30 cellular contexts compared by ENCODE assay signal in genomic region chr12:123497065-123497464, GRCh38.
"Had no signal": no experiment of that assay in that cellular context is flagged by ENCODE, and none has a peak within 500 bp of the region (broad histone marks: within the 10 kb centered on the region; RNA-seq: fewer than 3 reads in every experiment).

No MANE protein-coding gene starts in this region.

- H3K4me3 ChIP-seq: ascending aorta, breast epithelium, cardiac muscle cell, colonic mucosa, heart left ventricle had no signal

- H3K27ac Mint-ChIP-seq: activated CD4-positive, alpha-beta memory T cell treated with anti-CD3 and anti-CD28 coated beads for 36 hours; activated CD4-positive, alpha-beta T cell treated with anti-CD3 and anti-CD28 coated beads for 36 hours; activated CD4-positive, alpha-beta T cell treated with anti-CD3 and anti-CD28 coated beads, Interleukin-2, amount 10 ng/mL, durations not matched to agents 24 days and 14 days; activated CD8-positive, alpha-beta memory T cell treated with anti-CD3 and anti-CD28 coated beads, Interleukin-2, amount 10 ng/mL, durations not matched to agents 7 days and 5 days; activated naive CD4-positive, alpha-beta T cell treated with anti-CD3 and anti-CD28 coated beads, Interleukin-2, amount 10 ng/mL, durations not matched to agents 7 days and 5 days; activated naive CD4-positive, alpha-beta T cell treated with anti-CD3 and anti-CD28 coated beads, Interleukin-2, amount 50 U/mL, for 72 hours; activated naive CD8-positive, alpha-beta T cell treated with anti-CD3 and anti-CD28 coated beads, Interleukin-2, amount 10 ng/mL, durations not matched to agents 7 days and 5 days; activated T-cell treated with anti-CD3 and anti-CD28 coated beads, Interleukin-2, amount 50 U/mL, for 72 hours; T-helper 17 cell; T-helper 2 cell treated with Interferon-gamma antibody and Interleukin-4, amounts not matched to agents 5 μg/mL and 100 μg/mL, for 36 hours had no signal

- H3K36me3 ChIP-seq: breast epithelium, colonic mucosa had no signal

- H3K27me3 ChIP-seq: ascending aorta, breast epithelium, cardiac muscle cell, colonic mucosa, heart left ventricle had no signal

- H3K9me3 Mint-ChIP-seq: activated CD4-positive, alpha-beta memory T cell treated with anti-CD3 and anti-CD28 coated beads for 36 hours; activated CD4-positive, alpha-beta T cell treated with anti-CD3 and anti-CD28 coated beads, Interleukin-2, amount 10 ng/mL, durations not matched to agents 24 days and 14 days; activated naive CD4-positive, alpha-beta T cell treated with anti-CD3 and anti-CD28 coated beads, Interleukin-2, amount 10 ng/mL, durations not matched to agents 7 days and 5 days; activated naive CD4-positive, alpha-beta T cell treated with anti-CD3 and anti-CD28 coated beads, Interleukin-2, amount 50 U/mL, for 72 hours; activated naive CD8-positive, alpha-beta T cell treated with anti-CD3 and anti-CD28 coated beads, Interleukin-2, amount 10 ng/mL, durations not matched to agents 7 days and 5 days; activated T-cell treated with anti-CD3 and anti-CD28 coated beads, Interleukin-2, amount 50 U/mL, for 72 hours; brain; T-helper 2 cell treated with Interferon-gamma antibody and Interleukin-4, amounts not matched to agents 5 μg/mL and 100 μg/mL, for 36 hours had no signal

- H3K4me3 Mint-ChIP-seq: activated CD4-positive, alpha-beta memory T cell treated with anti-CD3 and anti-CD28 coated beads for 36 hours; activated CD4-positive, alpha-beta T cell treated with anti-CD3 and anti-CD28 coated beads for 36 hours; activated CD4-positive, alpha-beta T cell treated with anti-CD3 and anti-CD28 coated beads, Interleukin-2, amount 10 ng/mL, durations not matched to agents 24 days and 14 days; activated CD8-positive, alpha-beta memory T cell treated with anti-CD3 and anti-CD28 coated beads, Interleukin-2, amount 10 ng/mL, durations not matched to agents 7 days and 5 days; activated naive CD4-positive, alpha-beta T cell treated with anti-CD3 and anti-CD28 coated beads, Interleukin-2, amount 10 ng/mL, durations not matched to agents 7 days and 5 days; activated naive CD8-positive, alpha-beta T cell treated with anti-CD3 and anti-CD28 coated beads, Interleukin-2, amount 10 ng/mL, durations not matched to agents 7 days and 5 days; activated T-cell treated with anti-CD3 and anti-CD28 coated beads, Interleukin-2, amount 50 U/mL, for 72 hours; brain; T-helper 17 cell; T-helper 2 cell treated with Interferon-gamma antibody and Interleukin-4, amounts not matched to agents 5 μg/mL and 100 μg/mL, for 36 hours had no signal

- H3K27me3 Mint-ChIP-seq: activated CD4-positive, alpha-beta memory T cell treated with anti-CD3 and anti-CD28 coated beads for 36 hours; activated CD4-positive, alpha-beta T cell treated with anti-CD3 and anti-CD28 coated beads for 36 hours; activated CD4-positive, alpha-beta T cell treated with anti-CD3 and anti-CD28 coated beads, Interleukin-2, amount 10 ng/mL, durations not matched to agents 24 days and 14 days; activated CD8-positive, alpha-beta memory T cell treated with anti-CD3 and anti-CD28 coated beads, Interleukin-2, amount 10 ng/mL, durations not matched to agents 7 days and 5 days; activated naive CD8-positive, alpha-beta T cell treated with anti-CD3 and anti-CD28 coated beads, Interleukin-2, amount 10 ng/mL, durations not matched to agents 7 days and 5 days; brain; T-helper 17 cell had no signal

- H3K4me1 ChIP-seq: ascending aorta, breast epithelium, colonic mucosa had no signal

- H3K9me3 ChIP-seq: ascending aorta, breast epithelium, colonic mucosa, heart left ventricle had no signal

- H3K4me1 Mint-ChIP-seq: activated CD4-positive, alpha-beta T cell treated with anti-CD3 and anti-CD28 coated beads for 36 hours; activated CD4-positive, alpha-beta T cell treated with anti-CD3 and anti-CD28 coated beads, Interleukin-2, amount 10 ng/mL, durations not matched to agents 24 days and 14 days; activated CD8-positive, alpha-beta memory T cell treated with anti-CD3 and anti-CD28 coated beads, Interleukin-2, amount 10 ng/mL, durations not matched to agents 7 days and 5 days; activated naive CD4-positive, alpha-beta T cell treated with anti-CD3 and anti-CD28 coated beads, Interleukin-2, amount 10 ng/mL, durations not matched to agents 7 days and 5 days had no signal

- H3K36me3 Mint-ChIP-seq: activated CD4-positive, alpha-beta memory T cell treated with anti-CD3 and anti-CD28 coated beads for 36 hours; activated CD8-positive, alpha-beta memory T cell treated with anti-CD3 and anti-CD28 coated beads, Interleukin-2, amount 10 ng/mL, durations not matched to agents 7 days and 5 days; activated naive CD4-positive, alpha-beta T cell treated with anti-CD3 and anti-CD28 coated beads, Interleukin-2, amount 10 ng/mL, durations not matched to agents 7 days and 5 days; activated naive CD4-positive, alpha-beta T cell treated with anti-CD3 and anti-CD28 coated beads, Interleukin-2, amount 50 U/mL, for 72 hours had no signal

- DNase-seq: activated CD4-positive, alpha-beta memory T cell treated with anti-CD3 and anti-CD28 coated beads for 36 hours; activated CD4-positive, alpha-beta T cell treated with anti-CD3 and anti-CD28 coated beads for 36 hours; activated CD4-positive, alpha-beta T cell treated with anti-CD3 and anti-CD28 coated beads, Interleukin-2, amount 10 ng/mL, durations not matched to agents 24 days and 14 days; activated CD4-positive, CD25-positive, alpha-beta regulatory T cell; activated CD4-positive, CD25-positive, alpha-beta regulatory T cell treated with anti-CD3 and anti-CD28 coated beads, Interleukin-2, amount 50 U/mL, for 72 hours; activated CD8-positive, alpha-beta memory T cell treated with anti-CD3 and anti-CD28 coated beads, Interleukin-2, amount 10 ng/mL, durations not matched to agents 7 days and 5 days; activated CD8-positive, alpha-beta memory T cell treated with anti-CD3 and anti-CD28 coated beads, Interleukin-2, amount 50 U/mL, for 4 hours; activated gamma-delta T cell; activated naive CD4-positive, alpha-beta T cell; activated naive CD4-positive, alpha-beta T cell treated with anti-CD3 and anti-CD28 coated beads, Interleukin-2, amount 10 ng/mL, durations not matched to agents 7 days and 5 days; activated naive CD8-positive, alpha-beta T cell treated with anti-CD3 and anti-CD28 coated beads, Interleukin-2, amount 10 ng/mL, durations not matched to agents 7 days and 5 days; activated T-cell treated with anti-CD3 and anti-CD28 coated beads, Interleukin-2, amount 50 U/mL, for 1 hour; activated T-cell treated with anti-CD3 and anti-CD28 coated beads, Interleukin-2, amount 50 U/mL, for 72 hours; central memory CD4-positive, alpha-beta T cell; cerebellar nuclear complex; colonic mucosa; effector CD8-positive, alpha-beta T cell; foreskin fibroblast; glutamatergic neuron; heart left ventricle; T-helper 1 cell; T-helper 17 cell; T1000; WERI-Rb-1 had no signal

- H3K27ac ChIP-seq: ascending aorta, breast epithelium, cardiac muscle cell, colonic mucosa, heart left ventricle, WERI-Rb-1 had no signal
